Comparison of ENCODE assay signal across 1 cellular context in genomic region chr12:47835831-47836155, GRCh38.
TF ChIP-seq lines count a peak whose summit lies in the region.

No MANE protein-coding gene starts in this region.

TF ChIP-seq in GM23338, 12 proteins besides CTCF, POLR2A, EP300 and RAD21:
- TF ChIP-seq ZNF462 (CRISPR knock-in tag; IDR thresholded peaks at IDR 0.05) (no peak), POLR2AphosphoS5 (IDR thresholded peaks at IDR 0.05; ENCODE audit: low read depth) (no peak), EZH2phosphoT487 (IDR thresholded peaks at IDR 0.05; ENCODE audit: unreplicated experiment) (no peak), NANOG (IDR thresholded peaks at IDR 0.05; ENCODE audit: borderline replicate concordance) (no peak), ETS1 (IDR thresholded peaks at IDR 0.05) (no peak), ZNF331 (CRISPR knock-in tag; IDR thresholded peaks at IDR 0.05; ENCODE audit: low read depth) (no peak), ZNF114 (CRISPR knock-in tag; IDR thresholded peaks at IDR 0.05) (no peak), EZH2 (IDR thresholded peaks at IDR 0.05; ENCODE audit: low read depth, unreplicated experiment) (no peak), STAT1 (IDR thresholded peaks at IDR 0.05; ENCODE audit: unreplicated experiment) (no peak), REST (IDR thresholded peaks at IDR 0.05; ENCODE audit: unreplicated experiment) (no peak), CREB1 (CRISPR knock-in tag; IDR thresholded peaks at IDR 0.05; ENCODE audit: low read depth) (no peak), JUNB (IDR thresholded peaks at IDR 0.05; ENCODE audit: unreplicated experiment) (no peak)
